ENCODE assay signal across 26 cellular contexts in the genomic region with DNA sequence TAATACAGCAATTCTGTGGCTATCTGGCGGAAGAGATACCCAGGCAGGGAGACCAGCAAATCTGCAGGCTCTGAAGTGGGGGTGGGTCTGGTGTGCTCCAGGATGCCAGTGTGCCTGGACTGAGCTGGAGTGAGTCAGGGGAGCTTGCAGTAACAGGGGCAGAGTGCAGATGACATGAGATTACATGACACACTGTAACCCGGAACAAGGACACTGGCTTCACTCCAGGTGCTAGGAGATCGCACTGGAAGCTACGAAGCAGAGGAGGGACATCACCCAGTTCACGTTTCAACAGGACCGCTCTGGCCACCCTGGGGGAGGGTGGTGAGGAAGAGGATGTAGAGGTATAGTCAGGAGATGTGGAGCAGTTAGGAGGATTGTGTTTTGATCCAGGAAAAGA.
DNase-seq lines count a peak whose midpoint lies in the region; ATAC-seq, FAIRE-seq and TF ChIP-seq lines count a peak whose summit lies in the region.
"Had no signal": no experiment of that assay in that cellular context is flagged by ENCODE, and none has a peak within 500 bp of the region (broad histone marks: within the 10 kb centered on the region; RNA-seq: fewer than 3 reads in every experiment).

No MANE protein-coding gene starts in this region.

- no peak overlapping the region for H3K4me3 Mint-ChIP-seq in natural killer cell treated with Interleukin-12 subunit alpha and Interleukin-12 subunit beta and Interleukin-15 and Interleukin-18, amount 100 ng/mL, for 72 hours
- no peak overlapping the region for H3K4me3 Mint-ChIP-seq in natural killer cell
- H3K4me3 Mint-ChIP-seq: CD4-positive, alpha-beta T cell had no signal

- H3K9me3 Mint-ChIP-seq in natural killer cell treated with Interleukin-12 subunit alpha and Interleukin-12 subunit beta and Interleukin-15 and Interleukin-18, amount 100 ng/mL, for 72 hours: peaks cover 13% of the 10 kb centered on the region
- peaks cover 6% of the 10 kb centered on the region in 2 donors for H3K9me3 Mint-ChIP-seq in natural killer cell

- H3K36me3 Mint-ChIP-seq in natural killer cell treated with Interleukin-12 subunit alpha and Interleukin-12 subunit beta and Interleukin-15 and Interleukin-18, amount 100 ng/mL, for 72 hours: peaks cover 31% of the 10 kb centered on the region
- no peaks in the 10 kb centered on the region for H3K36me3 Mint-ChIP-seq in natural killer cell
- H3K36me3 Mint-ChIP-seq: CD14-positive monocyte had no signal

- H3K4me3 ChIP-seq in bronchial epithelial cell (ENCODE audit: low read depth, low read length): no peak overlapping the region
- H3K4me3 ChIP-seq in small intestine (ENCODE audit: low read depth in 1 of 2, low read length in 2 of 2): no peak overlapping the region
- H3K4me3 ChIP-seq: A549; BLaER1 treated with 17β-estradiol and CSF1 and Interleukin-3, amounts not matched to agents 10 nM and 100 nM; GM23248 had no signal

- peaks cover 9 to 27% of the 10 kb centered on the region in 2 donors for H3K27me3 Mint-ChIP-seq in natural killer cell treated with Interleukin-12 subunit alpha and Interleukin-12 subunit beta and Interleukin-15 and Interleukin-18, amount 100 ng/mL, for 72 hours
- H3K27me3 Mint-ChIP-seq in natural killer cell (ENCODE audit: low read depth in 2 of 2): peaks cover 0 to 18% of the 10 kb centered on the region in 2 donors

- no peak overlapping the region for H3K27ac ChIP-seq in foreskin keratinocyte
- H3K27ac ChIP-seq in small intestine (ENCODE audit: low read depth in 1 of 2, low read length in 1 of 2): no peak overlapping the region
- H3K27ac ChIP-seq: A549, GM23248 had no signal

- peak overlapping the region; percentile 56 to 84 for H3K27ac Mint-ChIP-seq in natural killer cell treated with Interleukin-12 subunit alpha and Interleukin-12 subunit beta and Interleukin-15 and Interleukin-18, amount 100 ng/mL, for 72 hours
- peak overlapping the region in 1 of 2 donors; percentile 25 for H3K27ac Mint-ChIP-seq in natural killer cell
- H3K27ac Mint-ChIP-seq: CD14-positive monocyte; CD4-positive, alpha-beta T cell had no signal

- ATAC-seq in natural killer cell treated with Interleukin-12 subunit alpha and Interleukin-12 subunit beta and Interleukin-15 and Interleukin-18, amount 100 ng/mL, for 72 hours: no peak
- ATAC-seq in natural killer cell (no peak), foreskin keratinocyte (no peak), HG02642 (IDR thresholded peaks at IDR 0.05; ENCODE audit: poor library complexity, unreplicated experiment) (no peak)
- ATAC-seq: A549 had no signal

- intact Hi-C loops in natural killer cell (cut with micrococcal nuclease): no loop called here

- FAIRE-seq in bronchial epithelial cell (lab: Jason Lieb, UNC): no peak
- FAIRE-seq in small intestine (lab: Jason Lieb, UNC): no peak
- FAIRE-seq: A549, GM12891, GM18507, H1 had no signal

- DNase-seq in natural killer cell treated with Interleukin-12 subunit alpha and Interleukin-12 subunit beta and Interleukin-15 and Interleukin-18, amount 100 ng/mL, for 72 hours (ENCODE audit: low spot score): no peak
- DNase-seq in natural killer cell: no peak
- peak; percentile 40 for DNase-seq in bronchial epithelial cell (ENCODE audit: low read depth)
- DNase-seq in foreskin keratinocyte: peak; percentile 27 to 61
- peak; percentile 90 for DNase-seq in small intestine
- DNase-seq in NCI-H510A (lab: John Stamatoyannopoulos, UW): no peak
- DNase-seq: 8988T; ACHN; AML-193; BE2C; Calu3; CD4-positive, alpha-beta T cell; COR-L47; DMS53; DMS79 treated with DMSO at 0.1 percent for 48 hours; GF-D8; GM23248; H7; HCEC 1CT had no signal

- 35 to 74% (median 64%) methylated on average over 6 of the region's 6 CpGs for WGBS in small intestine, 3 donors

- H3K4me1 Mint-ChIP-seq in natural killer cell treated with Interleukin-12 subunit alpha and Interleukin-12 subunit beta and Interleukin-15 and Interleukin-18, amount 100 ng/mL, for 72 hours (ENCODE audit: low read depth in 2 of 2): peaks cover 28% of the 10 kb centered on the region in 2 donors
- H3K4me1 Mint-ChIP-seq in natural killer cell: peaks cover 12 to 26% of the 10 kb centered on the region in 2 donors
- H3K4me1 Mint-ChIP-seq: CD14-positive monocyte had no signal

- H3K4me1 ChIP-seq in foreskin keratinocyte (peaks cover 26% of the 10 kb centered on the region), small intestine (ENCODE audit: control insufficient read depth in 2 of 2, insufficient read depth in 1 of 2, low read depth in 1 of 2, low read length in 1 of 2) (no peaks in the 10 kb centered on the region)
- H3K4me1 ChIP-seq: A549, BE2C had no signal

- H3K9me3 ChIP-seq in small intestine (ENCODE audit: control insufficient read depth, low read depth): no peaks in the 10 kb centered on the region
- H3K9me3 ChIP-seq: A549, BE2C had no signal

- H3K36me3 ChIP-seq in bronchial epithelial cell (ENCODE audit: control insufficient read depth, insufficient read depth, low read length) (no peaks in the 10 kb centered on the region), small intestine (ENCODE audit: control insufficient read depth in 2 of 2, insufficient read depth in 2 of 2, low read length in 2 of 2) (no peaks in the 10 kb centered on the region)
- H3K36me3 ChIP-seq: BE2C; BLaER1 treated with 17β-estradiol and CSF1 and Interleukin-3, amounts not matched to agents 10 nM and 100 nM had no signal

- TF ChIP-seq CTCF in natural killer cell (IDR thresholded peaks at IDR 0.05) (no peak), bronchial epithelial cell (IDR thresholded peaks at IDR 0.05; ENCODE audit: insufficient read depth, low read length, severe bottlenecking) (no peak), foreskin keratinocyte (conservative IDR thresholded peaks at IDR 0.05) (no peak)

- no peaks in the 10 kb centered on the region for H3K27me3 ChIP-seq in bronchial epithelial cell (ENCODE audit: control insufficient read depth, insufficient read depth, low read length)
- H3K27me3 ChIP-seq in foreskin keratinocyte: no peaks in the 10 kb centered on the region
- no peaks in the 10 kb centered on the region for H3K27me3 ChIP-seq in small intestine (ENCODE audit: control insufficient read depth in 2 of 2, insufficient read depth in 2 of 2, low read length in 2 of 2)
- H3K27me3 ChIP-seq: BE2C had no signal

Comparison
In these comparisons a context has a peak if more than half of its experiments do, and no peak if none do; other contexts are left out.
1. DNase-seq: peak in bronchial epithelial cell (single experiment), foreskin keratinocyte (2 of 2) and small intestine (single experiment); none in natural killer cell treated with Interleukin-12 subunit alpha and Interleukin-12 subunit beta and Interleukin-15 and Interleukin-18, amount 100 ng/mL, for 72 hours (single experiment), natural killer cell (single experiment) and NCI-H510A (single experiment).